21 cellular contexts compared by ENCODE assay signal in the genomic region with DNA sequence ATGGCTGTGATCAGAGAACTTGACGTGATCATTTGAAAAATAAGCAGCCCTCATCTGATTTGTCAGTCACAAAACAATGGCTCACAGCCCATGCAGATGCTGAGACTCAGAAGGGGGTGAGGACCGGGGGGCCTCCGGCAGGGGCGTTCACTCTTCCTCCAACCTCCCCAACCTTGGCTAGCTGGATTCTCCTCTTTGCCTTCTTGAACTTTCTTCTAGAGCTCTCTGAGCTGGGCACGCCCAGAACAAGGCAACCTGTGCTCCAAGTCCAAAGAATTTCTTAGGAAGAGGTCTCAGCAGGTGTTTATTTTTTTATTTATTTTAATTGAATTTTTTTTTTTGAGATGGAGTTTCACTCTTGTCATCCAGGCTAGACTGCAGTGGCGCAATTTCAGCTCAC. TPM values are rescaled to one million over a fixed set of nuclear protein-coding genes. Genes with fewer than 3 reads are reported as not detected.
A peak's percentile ranks its signal among the peaks of the same experiment; 100 is the strongest.
DNase-seq lines count a peak whose midpoint lies in the region; ATAC-seq, FAIRE-seq and TF ChIP-seq lines count a peak whose summit lies in the region.
"Had no signal": no experiment of that assay in that cellular context is flagged by ENCODE, and none has a peak within 500 bp of the region (broad histone marks: within the 10 kb centered on the region; RNA-seq: fewer than 3 reads in every experiment).

No MANE protein-coding gene starts in this region.

- H3K4me1 ChIP-seq in RWPE2 (ENCODE audit: insufficient read depth, poor library complexity, severe bottlenecking) (peaks cover 20% of the 10 kb centered on the region), keratinocyte (ENCODE audit: control insufficient read depth, extremely low read depth, insufficient read depth, low read length) (peaks cover 33% of the 10 kb centered on the region), small intestine (ENCODE audit: control insufficient read depth in 2 of 2, insufficient read depth in 1 of 2, low read depth in 1 of 2, low read length in 1 of 2) (peaks cover 4 to 12% of the 10 kb centered on the region in 2 donors), spleen (no peaks in the 10 kb centered on the region)
- H3K4me1 ChIP-seq: SJCRH30 had no signal

- no peak for DNase-seq in Calu3
- no peak for DNase-seq in RWPE2 (ENCODE audit: low spot score)
- no peak for DNase-seq in keratinocyte (ENCODE audit: low read depth, low spot score)
- DNase-seq in small intestine = peak; percentile 80
- no peak for DNase-seq in AML-193 (lab: John Stamatoyannopoulos, UW)
- DNase-seq in activated T-cell treated with anti-CD3 and anti-CD28 coated beads, Interleukin-2, amount 50 U/mL, for 4 hours = no peak
- no peak for DNase-seq in spleen
- DNase-seq: C1 segment of cervical spinal cord, DMS79 treated with DMSO at 0.1 percent for 48 hours, KBM-7, MV-4-11, NCI-H1417, NCI-H187 treated with DMSO at 0.1 percent for 48 hours, NCI-H2227 treated with DMSO at 0.1 percent for 48 hours, NCI-H510A treated with DMSO at 0.1 percent for 48 hours, NCI-H774, SJCRH30 had no signal

- ATAC-seq in RWPE2 (ENCODE audit: low read depth) = no peak
- no peak for ATAC-seq in activated T-cell treated with anti-CD3 and anti-CD28 coated beads, Interleukin-2, amount 50 U/mL, for 4 hours
- ATAC-seq in GM19467 (IDR thresholded peaks at IDR 0.05; ENCODE audit: unreplicated experiment) = no peak
- ATAC-seq: HepG2 had no signal

- H3K4me2 ChIP-seq in keratinocyte (ENCODE audit: control insufficient read depth, extremely low read depth, insufficient read depth, low read depth, low read length) = no peak overlapping the region

- WGBS in small intestine, 3 donors = 35 to 79% (median 59%) methylated on average over 6 of the region's 6 CpGs
- 90 to 94% (median 94%) methylated on average over 6 of the region's 6 CpGs for WGBS in spleen, 5 donors

- no peaks in the 10 kb centered on the region for H3K9me1 ChIP-seq in keratinocyte (ENCODE audit: control insufficient read depth, extremely low read depth, insufficient read depth, low read length)

- TF ChIP-seq CTCF in Calu3 (IDR thresholded peaks at IDR 0.05; ENCODE audit: unreplicated experiment) (no peak), RWPE2 (IDR thresholded peaks at IDR 0.05; ENCODE audit: poor library complexity, severe bottlenecking) (no peak), keratinocyte (optimal IDR thresholded peaks at IDR 0.05 in 1 of 3, IDR thresholded peaks at IDR 0.05 in 1 of 3, conservative IDR thresholded peaks at IDR 0.05 in 1 of 3; ENCODE audit: extremely low read depth in 1 of 3, insufficient read depth in 2 of 3, low read length in 3 of 3) (no peak), spleen (IDR thresholded peaks at IDR 0.05 in 8 of 11, conservative IDR thresholded peaks at IDR 0.05 in 3 of 11) (no peak)

- no peaks in the 10 kb centered on the region for H3K36me3 ChIP-seq in RWPE2 (ENCODE audit: low read depth)
- no peaks in the 10 kb centered on the region for H3K36me3 ChIP-seq in keratinocyte (ENCODE audit: control insufficient read depth in 2 of 2, extremely low read depth in 1 of 2, insufficient read depth in 2 of 2, low read length in 2 of 2)
- no peaks in the 10 kb centered on the region for H3K36me3 ChIP-seq in small intestine (ENCODE audit: control insufficient read depth in 2 of 2, insufficient read depth in 2 of 2, low read length in 2 of 2)
- no peaks in the 10 kb centered on the region for H3K36me3 ChIP-seq in spleen
- H3K36me3 ChIP-seq: SJCRH30 had no signal

- no TSS peak for BruUV-seq in Calu3 (replicated peaks; lab: Mats Ljungman, UMichigan)

- no peak for TF ChIP-seq POLR2A in spleen (IDR thresholded peaks at IDR 0.05)

- H3K9me3 Mint-ChIP-seq in Calu3 (ENCODE audit: low read depth, unreplicated experiment) = no peaks in the 10 kb centered on the region
- H3K9me3 Mint-ChIP-seq in activated T-cell treated with anti-CD3 and anti-CD28 coated beads, Interleukin-2, amount 50 U/mL, for 4 hours = no peaks in the 10 kb centered on the region

- no peaks in the 10 kb centered on the region for H3K36me3 Mint-ChIP-seq in Calu3 (ENCODE audit: insufficient read depth, unreplicated experiment)
- no peaks in the 10 kb centered on the region for H3K36me3 Mint-ChIP-seq in activated T-cell treated with anti-CD3 and anti-CD28 coated beads, Interleukin-2, amount 50 U/mL, for 4 hours (ENCODE audit: insufficient read depth)

- H3K27me3 ChIP-seq in RWPE2 (ENCODE audit: insufficient read depth, poor library complexity, severe bottlenecking) (no peaks in the 10 kb centered on the region), keratinocyte (ENCODE audit: control insufficient read depth, extremely low read depth, insufficient read depth, low read length) (peaks cover 9% of the 10 kb centered on the region), small intestine (ENCODE audit: control insufficient read depth in 2 of 2, insufficient read depth in 2 of 2, low read length in 2 of 2) (no peaks in the 10 kb centered on the region), spleen (replicated peaks in 1 of 7) (no peaks in the 10 kb centered on the region)
- H3K27me3 ChIP-seq: SJCRH30 had no signal

- H3K9me3 ChIP-seq in RWPE2 (ENCODE audit: severe bottlenecking) (no peaks in the 10 kb centered on the region), keratinocyte (ENCODE audit: control insufficient read depth, low read depth, low read length) (no peaks in the 10 kb centered on the region), small intestine (ENCODE audit: control insufficient read depth, low read depth) (no peaks in the 10 kb centered on the region), spleen (no peaks in the 10 kb centered on the region)
- H3K9me3 ChIP-seq: SJCRH30 had no signal

- no peaks in the 10 kb centered on the region for H4K20me1 ChIP-seq in keratinocyte (ENCODE audit: control insufficient read depth, extremely low read depth, insufficient read depth, low read length)

- peaks cover 27% of the 10 kb centered on the region for H3K27me3 Mint-ChIP-seq in Calu3 (ENCODE audit: unreplicated experiment)
- H3K27me3 Mint-ChIP-seq in activated T-cell treated with anti-CD3 and anti-CD28 coated beads, Interleukin-2, amount 50 U/mL, for 4 hours (ENCODE audit: low read depth) = no peaks in the 10 kb centered on the region

- H3K4me1 Mint-ChIP-seq in Calu3 (ENCODE audit: low read depth, unreplicated experiment) = peaks cover 24% of the 10 kb centered on the region
- peaks cover 65% of the 10 kb centered on the region for H3K4me1 Mint-ChIP-seq in activated T-cell treated with anti-CD3 and anti-CD28 coated beads, Interleukin-2, amount 50 U/mL, for 4 hours (ENCODE audit: low read depth)

- dilution Hi-C loops in keratinocyte (cut with MboI; ENCODE audit: extremely low pct_ligation_motif_present, low sequenced_read_pairs) = no loop called here

- H3K27ac ChIP-seq in RWPE2 (ENCODE audit: poor library complexity, severe bottlenecking) (peak overlapping the region; percentile 32), keratinocyte (ENCODE audit: control insufficient read depth, insufficient read depth, low read length) (peak overlapping the region; percentile 13), small intestine (ENCODE audit: low read depth in 1 of 2, low read length in 1 of 2) (peak overlapping the region; percentile 77 to 78), spleen (no peak overlapping the region)
- H3K27ac ChIP-seq: SJCRH30 had no signal

- H3K79me2 ChIP-seq in keratinocyte (ENCODE audit: control insufficient read depth, insufficient read depth, low read length) = no peaks in the 10 kb centered on the region

- H3K4me3 ChIP-seq in RWPE2 (ENCODE audit: severe bottlenecking) = no peak overlapping the region
- no peak overlapping the region for H3K4me3 ChIP-seq in keratinocyte (ENCODE audit: control insufficient read depth in 2 of 3, extremely low read depth in 1 of 3, insufficient read depth in 2 of 3, low read depth in 1 of 3, low read length in 3 of 3)
- H3K4me3 ChIP-seq in small intestine (ENCODE audit: low read depth in 1 of 2, low read length in 2 of 2) = no peak overlapping the region
- no peak overlapping the region for H3K4me3 ChIP-seq in spleen
- H3K4me3 ChIP-seq: SJCRH30 had no signal

- no peak overlapping the region for H3K27ac Mint-ChIP-seq in Calu3 (ENCODE audit: unreplicated experiment)

- H3K9ac ChIP-seq in keratinocyte (ENCODE audit: control insufficient read depth, extremely low read depth, insufficient read depth, low read length) = no peak overlapping the region

- H2AFZ ChIP-seq in keratinocyte (ENCODE audit: control insufficient read depth, low read length) = no peak overlapping the region

- CTCF ChIA-PET in Calu3 (lab: Charles Lee) = interaction anchor here (0.6 kb wide), 1 partner anchor 609 kb away, joined by 3 read pairs; no protein-coding TSS in a partner anchor

- FAIRE-seq in keratinocyte (lab: Jason Lieb, UNC) (no peak), small intestine (lab: Jason Lieb, UNC) (no peak)
- FAIRE-seq: HepG2 had no signal

- peak overlapping the region; percentile 18 for H3K4me3 Mint-ChIP-seq in Calu3 (ENCODE audit: low read depth, unreplicated experiment)
- H3K4me3 Mint-ChIP-seq in activated T-cell treated with anti-CD3 and anti-CD28 coated beads, Interleukin-2, amount 50 U/mL, for 4 hours = no peak overlapping the region

- intact Hi-C loops in Calu3 (cut with micrococcal nuclease; ENCODE audit: unreplicated experiment) = no loop called here
- intact Hi-C loops in spleen (cut with DNase I; ENCODE audit: low total_unique reads) = no loop called here

RNA-seq across cellular contexts. Expression of gene EDAR, which starts 16.4 kb away (rescaled TPM):
- total RNA-seq in Calu3 (2022) (not detected in 2 replicates), spleen (under 1 TPM in 5 of 7 donors, not detected in 2; 0.14 to 0.67 (median 0.15) TPM)
- polyA plus RNA-seq in keratinocyte (0.21 to 0.27 TPM (median 0.27 TPM) in 3 replicates), small intestine (under 1 TPM in 1 of 3 donors, not detected in 2; 0.09 TPM), spleen (under 1 TPM; 0.02 to 0.18 (median 0.06) TPM)
- 0.26 TPM for polyA plus RNA-seq in keratinocyte (2011; ENCODE audit: low read depth)
- 0.14 and 0.16 TPM in 2 replicates for polyA plus RNA-seq in keratinocyte (2011; cell fraction: cytosol; rRNA removed)
- 0.75 and 1.1 TPM in 2 replicates for polyA plus RNA-seq in keratinocyte (2011; cell fraction: nucleus; rRNA removed)
- 0.21 and 0.23 TPM in 2 replicates for polyA plus RNA-seq in keratinocyte (2012; ENCODE audit: low replicate concordance)
- 0.20 to 0.51 TPM (median 0.30 TPM) in 3 replicates for polyA minus RNA-seq in keratinocyte
- polyA minus RNA-seq in keratinocyte (2011; cell fraction: cytosol; rRNA and poly(A)+ RNA removed) = not detected
- 0.84 and 1.6 TPM in 2 replicates for polyA minus RNA-seq in keratinocyte (2011; cell fraction: nucleus; rRNA and poly(A)+ RNA removed)
- under 1 TPM in 2 of 3 donors, not detected in 1; 0.05 to 0.13 TPM for total RNA-seq in activated T-cell treated with anti-CD3 and anti-CD28 coated beads, Interleukin-2, amount 50 U/mL, for 4 hours
- total RNA-seq: H4, HepG2, OCI-LY7, SJCRH30 had no signal
- polyA plus RNA-seq: HepG2 had no signal

Comparison
In these comparisons a context has a peak if more than half of its experiments do, and no peak if none do; other contexts are left out.
1. H3K27ac ChIP-seq: peak in RWPE2 (single experiment), keratinocyte (single experiment) and small intestine (2 of 2); none in spleen (0 of 8).